24 cellular contexts compared by ENCODE assay signal in genomic region chr10:71799112-71799511, GRCh38. TPM values are rescaled to one million over a fixed set of nuclear protein-coding genes. Genes with fewer than 3 reads are reported as not detected.
DNase-seq lines count a peak whose midpoint lies in the region; ATAC-seq, FAIRE-seq and TF ChIP-seq lines count a peak whose summit lies in the region.
"Had no signal": no experiment of that assay in that cellular context is flagged by ENCODE, and none has a peak within 500 bp of the region (broad histone marks: within the 10 kb centered on the region; RNA-seq: fewer than 3 reads in every experiment).

No MANE protein-coding gene starts in this region.

- H4K20me1 ChIP-seq in K562 (replicated peaks; ENCODE audit: control insufficient read depth, insufficient read depth, low read length): no peaks in the 10 kb centered on the region
- no peaks in the 10 kb centered on the region for H4K20me1 ChIP-seq in osteoblast (ENCODE audit: insufficient read depth, low read length)

- H3K9ac ChIP-seq in K562 (ENCODE audit: insufficient read depth in 1 of 2, low read depth in 2 of 2, low read length in 2 of 2): no peak overlapping the region
- H3K9ac ChIP-seq: BLaER1 treated with 17β-estradiol and CSF1 and Interleukin-3, amounts not matched to agents 10 nM and 100 nM had no signal

- TF ChIP-seq RAD21 in K562 (CRISPR knock-in tag; conservative IDR thresholded peaks at IDR 0.05 in 1 of 2, IDR thresholded peaks at IDR 0.05 in 1 of 2): no peak

- H3K4me3 ChIP-seq in K562 (no peak overlapping the region), mucosa of descending colon (no peak overlapping the region), osteoblast (ENCODE audit: insufficient read depth, low read length) (no peak overlapping the region), stomach (no peak overlapping the region), vagina (no peak overlapping the region)
- H3K4me3 ChIP-seq: A549; BLaER1 treated with 17β-estradiol and CSF1 and Interleukin-3, amounts not matched to agents 10 nM and 100 nM; GM12878 had no signal

- TF ChIP-seq POLR2A in K562 (conservative IDR thresholded peaks at IDR 0.05) (no peak), stomach (IDR thresholded peaks at IDR 0.05) (no peak), vagina (IDR thresholded peaks at IDR 0.05) (no peak)

- CTCF ChIA-PET in K562 (lab: Yijun Ruan, JAX; ENCODE audit: low intra/inter-chr PET ratio): no interaction called here

- H3K9me3 ChIP-seq in KOPT-K1 (ENCODE audit: insufficient read depth, low read length, poor library complexity, severe bottlenecking): no peaks in the 10 kb centered on the region
- no peaks in the 10 kb centered on the region for H3K9me3 ChIP-seq in K562 (replicated peaks; ENCODE audit: control insufficient read depth, insufficient read depth, low read depth, low read length)
- no peaks in the 10 kb centered on the region for H3K9me3 ChIP-seq in mucosa of descending colon
- H3K9me3 ChIP-seq in osteoblast (ENCODE audit: low read depth, low read length): no peaks in the 10 kb centered on the region
- no peaks in the 10 kb centered on the region for H3K9me3 ChIP-seq in stomach
- H3K9me3 ChIP-seq in vagina: no peaks in the 10 kb centered on the region
- H3K9me3 ChIP-seq: A549; BLaER1 treated with 17β-estradiol and CSF1 and Interleukin-3, amounts not matched to agents 10 nM and 100 nM had no signal

- POLR2A ChIA-PET in K562 (lab: Yijun Ruan, JAX): no interaction called here

- DNase-seq in K562 (ENCODE audit: extremely low read depth in 1 of 4, low spot score in 3 of 4): no peak
- DNase-seq in mucosa of descending colon: peak in 2 of 3 donors; percentile 18 to 32
- DNase-seq in osteoblast (ENCODE audit: insufficient read length, low spot score, missing footprints): peak; percentile 9
- no peak for DNase-seq in stomach
- DNase-seq in COR-L47 (lab: John Stamatoyannopoulos, UW): no peak
- no peak for DNase-seq in vagina (ENCODE audit: extremely low spot score in 2 of 2)
- DNase-seq: AML-193; CD4-positive, alpha-beta T cell; CD8-positive, alpha-beta T cell; DMS 273 treated with DMSO at 0.1 percent for 48 hours; DMS153; DMS53; DMS79; DND-41; EL; GDM1 had no signal

- peaks cover 8% of the 10 kb centered on the region for H3K9me1 ChIP-seq in K562 (ENCODE audit: control insufficient read depth, insufficient read depth, low read length)

- H3K4me1 ChIP-seq in K562 (replicated peaks in 1 of 2; ENCODE audit: control insufficient read depth in 2 of 2, insufficient read depth in 2 of 2, low read length in 2 of 2) (peaks cover 22 to 30% of the 10 kb centered on the region in 2 experiments), mucosa of descending colon (ENCODE audit: low read depth) (no peaks in the 10 kb centered on the region), osteoblast (ENCODE audit: insufficient read depth, low read length) (no peaks in the 10 kb centered on the region), stomach (peaks cover 0 to 15% (median 0%) of the 10 kb centered on the region in 4 donors), vagina (no peaks in the 10 kb centered on the region)

- H3K27me3 ChIP-seq in K562 (ENCODE audit: control insufficient read depth in 2 of 2, insufficient read depth in 2 of 2, low read length in 2 of 2): peaks cover 0 to 3% of the 10 kb centered on the region in 2 experiments; a peak in 1 of 5 replicates
- no peaks in the 10 kb centered on the region for H3K27me3 ChIP-seq in osteoblast (ENCODE audit: insufficient read depth, low read length)
- no peaks in the 10 kb centered on the region for H3K27me3 ChIP-seq in stomach
- H3K27me3 ChIP-seq in vagina: no peaks in the 10 kb centered on the region
- H3K27me3 ChIP-seq: BLaER1 treated with 17β-estradiol and CSF1 and Interleukin-3, amounts not matched to agents 10 nM and 100 nM had no signal

- TF ChIP-seq EP300 in K562 (IDR thresholded peaks at IDR 0.05; ENCODE audit: low read length) (no peak), stomach (IDR thresholded peaks at IDR 0.05) (no peak)

- H3K4me2 ChIP-seq in K562 (ENCODE audit: insufficient read depth, low read length) (no peak overlapping the region), osteoblast (ENCODE audit: insufficient read depth, low read length) (no peak overlapping the region)

- 62% methylated on average over 10 of the region's 10 CpGs for WGBS in K562 (ENCODE audit: insufficient coverage, low coverage, missing lambda C conversion rate)
- 69 to 90% (median 81%) methylated on average over 6 to 10 of the region's 10 CpGs for WGBS in stomach, 5 donors

- H2AFZ ChIP-seq in K562 (ENCODE audit: low read depth, low read length): no peak overlapping the region
- no peak overlapping the region for H2AFZ ChIP-seq in osteoblast (ENCODE audit: low read length)

- ATAC-seq in K562: no peak
- ATAC-seq in mucosa of descending colon: no peak
- ATAC-seq: A549; CD8-positive, alpha-beta T cell; GM12878 had no signal

- TF ChIP-seq CTCF in K562 (IDR thresholded peaks at IDR 0.05 in 2 of 3, conservative IDR thresholded peaks at IDR 0.05 in 1 of 3; ENCODE audit: insufficient read depth in 2 of 3, low read depth in 1 of 3, low read length in 3 of 3) (no peak), mucosa of descending colon (IDR thresholded peaks at IDR 0.05) (no peak), osteoblast (IDR thresholded peaks at IDR 0.05; ENCODE audit: extremely low read depth, low read depth, low read length) (no peak), stomach (IDR thresholded peaks at IDR 0.05) (no peak), vagina (IDR thresholded peaks at IDR 0.05) (no peak)

- no peak for FAIRE-seq in K562 (lab: Jason Lieb, UNC)
- FAIRE-seq: A549, GM12878, GM12892, GM18507 had no signal

- BruUV-seq in K562 (replicated peaks; lab: Mats Ljungman, UMichigan): no TSS peak

- intact Hi-C loops in K562 (cut with micrococcal nuclease) (no loop called here), mucosa of descending colon (cut with DNase I, micrococcal nuclease) (no loop called here), stomach (cut with DNase I; ENCODE audit: low total_unique reads) (no loop called here), vagina (cut with DNase I) (no loop called here)

- in situ Hi-C loops in K562 (cut with MboI): no loop called here

- H3K79me2 ChIP-seq in K562 (ENCODE audit: control insufficient read depth, insufficient read depth, low read length): no peaks in the 10 kb centered on the region
- no peaks in the 10 kb centered on the region for H3K79me2 ChIP-seq in osteoblast (ENCODE audit: insufficient read depth, low read length)

- peak overlapping the region; percentile 70 for H3K27ac ChIP-seq in KOPT-K1 (ENCODE audit: low read depth, low read length, poor library complexity, severe bottlenecking)
- H3K27ac ChIP-seq in K562 (ENCODE audit: extremely low read depth, low read depth, low read length): no peak overlapping the region
- no peak overlapping the region for H3K27ac ChIP-seq in osteoblast (ENCODE audit: low read depth, low read length)
- H3K27ac ChIP-seq in stomach: no peak overlapping the region
- H3K27ac ChIP-seq in vagina: no peak overlapping the region
- H3K27ac ChIP-seq: 22Rv1; A549; BLaER1 treated with 17β-estradiol and CSF1 and Interleukin-3, amounts not matched to agents 10 nM and 100 nM; C4-2B had no signal

- H3K36me3 ChIP-seq in KOPT-K1 (ENCODE audit: insufficient read depth, low read length): no peaks in the 10 kb centered on the region
- no peaks in the 10 kb centered on the region for H3K36me3 ChIP-seq in K562 (ENCODE audit: control insufficient read depth, insufficient read depth, low read length)
- no peaks in the 10 kb centered on the region for H3K36me3 ChIP-seq in mucosa of descending colon (ENCODE audit: low read depth)
- H3K36me3 ChIP-seq in osteoblast (ENCODE audit: insufficient read depth, low read length): no peaks in the 10 kb centered on the region
- no peaks in the 10 kb centered on the region for H3K36me3 ChIP-seq in stomach
- H3K36me3 ChIP-seq in vagina: no peaks in the 10 kb centered on the region
- H3K36me3 ChIP-seq: BLaER1 treated with 17β-estradiol and CSF1 and Interleukin-3, amounts not matched to agents 10 nM and 100 nM had no signal

RNA-seq across cellular contexts. Expression of gene VSIR, which starts 25.8 kb away (rescaled TPM):
- 4.2 and 14.4 TPM in 2 replicates for total RNA-seq in K562 (2011; cell fraction: chromatin; rRNA removed; ENCODE audit: low replicate concordance)
- total RNA-seq in K562 (2011; cell fraction: nucleolus; rRNA removed): 9.6 and 14.8 TPM in 2 replicates
- total RNA-seq in K562 (2011; cell fraction: nucleoplasm; rRNA removed): 9.2 and 10.6 TPM in 2 replicates
- 12.7 and 13.1 TPM in 2 replicates for total RNA-seq in K562 (2014; rRNA removed)
- 2.4 and 3.0 TPM in 2 replicates for total RNA-seq in K562 (2014; rRNA removed; fragmentation: Illumina TruSeq; extraction: Trizol)
- 20.1 and 20.5 TPM in 2 replicates for total RNA-seq in K562 (2015; rRNA removed; fragmentation: Illumina TruSeq; extraction: Trizol)
- total RNA-seq in K562 (2021): 15.2 and 15.7 TPM in 2 replicates
- 6.3 and 7.9 TPM in 2 replicates for polyA plus RNA-seq in K562 (2011; rRNA removed)
- polyA plus RNA-seq in K562 (2011; cell fraction: cytosol; rRNA removed): 4.8 and 19.8 TPM in 2 replicates
- polyA plus RNA-seq in K562 (2011; cell fraction: nucleus; rRNA removed): 7.5 and 24.7 TPM in 2 replicates
- 17.5 and 209 TPM in 2 replicates for polyA plus RNA-seq in K562 (2012)
- 12.1 and 15.1 TPM in 2 replicates for polyA plus RNA-seq in K562 (2014; fragmentation: Illumina TruSeq; extraction: Trizol)
- polyA plus RNA-seq in K562 (2014; fragmentation: Nextera tagmentation; extraction: Ambion mirVana): under 1 TPM; 0.14 to 0.41 TPM
- polyA plus RNA-seq in K562 (2014; rRNA removed): 9.3 and 12.6 TPM in 2 replicates
- 2.1 and 6.2 TPM in 2 replicates for polyA minus RNA-seq in K562 (2011; rRNA and poly(A)+ RNA removed)
- polyA minus RNA-seq in K562 (2011; cell fraction: cytosol; rRNA and poly(A)+ RNA removed): 4.9 and 8.1 TPM in 2 replicates
- polyA minus RNA-seq in K562 (2011; cell fraction: nucleus; rRNA and poly(A)+ RNA removed): 6.1 and 8.9 TPM in 2 replicates
- 10 to 100 TPM; 48.1 to 71.0 (median 60.7) TPM for total RNA-seq in mucosa of descending colon
- 69.5 and 75.3 TPM in 2 replicates for total RNA-seq in osteoblast
- 100 to 1,000 TPM in 1 of 5 donors, 10 to 100 TPM in 4; 14.7 to 103 (median 16.5) TPM for total RNA-seq in stomach
- 10 to 100 TPM; 14.2 to 21.7 (median 15.9) TPM for polyA plus RNA-seq in stomach
- total RNA-seq in vagina: 96.5 TPM

RNA-seq across cellular contexts. Expression of gene PSAP, which starts 51.9 kb away (rescaled TPM):
- 516 and 975 TPM in 2 replicates for total RNA-seq in K562 (2011; cell fraction: chromatin; rRNA removed; ENCODE audit: low replicate concordance)
- 1,506 and 1,517 TPM in 2 replicates for total RNA-seq in K562 (2011; cell fraction: nucleolus; rRNA removed)
- total RNA-seq in K562 (2011; cell fraction: nucleoplasm; rRNA removed): 977 and 1,240 TPM in 2 replicates
- total RNA-seq in K562 (2014; rRNA removed) (300 and 431 TPM in 2 replicates), K562 (2014; rRNA removed; fragmentation: Illumina TruSeq; extraction: Trizol) (231 and 245 TPM in 2 replicates), K562 (2015; rRNA removed; fragmentation: Illumina TruSeq; extraction: Trizol) (354 and 357 TPM in 2 replicates), K562 (2021) (458 and 473 TPM in 2 replicates), mucosa of descending colon (100 to 1,000 TPM; 561 to 810 (median 653) TPM), osteoblast (1,248 and 1,391 TPM in 2 replicates), stomach (100 to 1,000 TPM; 176 to 709 (median 604) TPM), vagina (680 TPM)
- polyA plus RNA-seq in K562 (2011; rRNA removed) (613 and 630 TPM in 2 replicates), K562 (2014; fragmentation: Illumina TruSeq; extraction: Trizol) (439 and 442 TPM in 2 replicates), K562 (2014; fragmentation: Nextera tagmentation; extraction: Ambion mirVana) (100 to 1,000 TPM; 429 to 700 TPM), K562 (2014; rRNA removed) (399 and 425 TPM in 2 replicates), stomach (100 to 1,000 TPM; 174 to 311 (median 308) TPM)
- polyA plus RNA-seq in K562 (2011; cell fraction: cytosol; rRNA removed): 632 and 704 TPM in 2 replicates
- 504 and 505 TPM in 2 replicates for polyA plus RNA-seq in K562 (2011; cell fraction: nucleus; rRNA removed)
- 541 and 1,183 TPM in 2 replicates for polyA plus RNA-seq in K562 (2012)
- polyA minus RNA-seq in K562 (2011; rRNA and poly(A)+ RNA removed): 379 and 426 TPM in 2 replicates
- 290 and 309 TPM in 2 replicates for polyA minus RNA-seq in K562 (2011; cell fraction: cytosol; rRNA and poly(A)+ RNA removed)
- 87.5 and 138 TPM in 2 replicates for polyA minus RNA-seq in K562 (2011; cell fraction: nucleus; rRNA and poly(A)+ RNA removed)

Comparison
In these comparisons a context has a peak if more than half of its experiments do, and no peak if none do; other contexts are left out.
1. DNase-seq: peak in mucosa of descending colon (2 of 3) and osteoblast (single experiment); none in K562 (0 of 4), stomach (single experiment), COR-L47 (single experiment) and vagina (0 of 2).